1 cellular context compared by ENCODE assay signal in the genomic region with DNA sequence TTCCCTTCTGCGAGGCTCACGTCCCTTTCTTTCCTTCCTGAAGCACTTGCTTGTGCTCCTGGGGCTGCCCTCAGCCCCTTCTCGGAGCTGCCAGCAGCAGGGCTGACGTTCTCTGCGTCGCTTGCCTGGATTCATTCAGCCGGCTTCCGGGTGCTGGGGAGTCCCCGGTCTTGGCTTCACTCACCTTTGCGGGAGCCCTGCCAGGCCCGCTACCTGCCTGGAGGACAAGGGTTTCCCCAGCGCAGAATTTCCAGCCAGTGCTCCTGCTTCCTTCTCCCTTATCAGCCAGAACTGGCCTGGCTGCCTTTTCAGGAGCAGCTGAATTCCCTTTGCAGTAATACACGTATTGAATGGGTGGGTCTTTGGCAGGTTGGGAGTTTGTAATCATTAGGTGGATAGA.
TF ChIP-seq lines count a peak whose summit lies in the region.

No MANE protein-coding gene starts in this region.

TF ChIP-seq in GM23338, 12 proteins besides CTCF, POLR2A, EP300 and RAD21 (continued from another document):
- TF ChIP-seq, protein P1, sequence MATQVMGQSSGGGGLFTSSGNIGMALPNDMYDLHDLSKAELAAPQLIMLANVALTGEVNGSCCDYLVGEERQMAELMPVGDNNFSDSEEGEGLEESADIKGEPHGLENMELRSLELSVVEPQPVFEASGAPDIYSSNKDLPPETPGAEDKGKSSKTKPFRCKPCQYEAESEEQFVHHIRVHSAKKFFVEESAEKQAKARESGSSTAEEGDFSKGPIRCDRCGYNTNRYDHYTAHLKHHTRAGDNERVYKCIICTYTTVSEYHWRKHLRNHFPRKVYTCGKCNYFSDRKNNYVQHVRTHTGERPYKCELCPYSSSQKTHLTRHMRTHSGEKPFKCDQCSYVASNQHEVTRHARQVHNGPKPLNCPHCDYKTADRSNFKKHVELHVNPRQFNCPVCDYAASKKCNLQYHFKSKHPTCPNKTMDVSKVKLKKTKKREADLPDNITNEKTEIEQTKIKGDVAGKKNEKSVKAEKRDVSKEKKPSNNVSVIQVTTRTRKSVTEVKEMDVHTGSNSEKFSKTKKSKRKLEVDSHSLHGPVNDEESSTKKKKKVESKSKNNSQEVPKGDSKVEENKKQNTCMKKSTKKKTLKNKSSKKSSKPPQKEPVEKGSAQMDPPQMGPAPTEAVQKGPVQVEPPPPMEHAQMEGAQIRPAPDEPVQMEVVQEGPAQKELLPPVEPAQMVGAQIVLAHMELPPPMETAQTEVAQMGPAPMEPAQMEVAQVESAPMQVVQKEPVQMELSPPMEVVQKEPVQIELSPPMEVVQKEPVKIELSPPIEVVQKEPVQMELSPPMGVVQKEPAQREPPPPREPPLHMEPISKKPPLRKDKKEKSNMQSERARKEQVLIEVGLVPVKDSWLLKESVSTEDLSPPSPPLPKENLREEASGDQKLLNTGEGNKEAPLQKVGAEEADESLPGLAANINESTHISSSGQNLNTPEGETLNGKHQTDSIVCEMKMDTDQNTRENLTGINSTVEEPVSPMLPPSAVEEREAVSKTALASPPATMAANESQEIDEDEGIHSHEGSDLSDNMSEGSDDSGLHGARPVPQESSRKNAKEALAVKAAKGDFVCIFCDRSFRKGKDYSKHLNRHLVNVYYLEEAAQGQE (IDR thresholded peaks at IDR 0.05; ENCODE audit: unreplicated experiment): no peak
TF ChIP-seq in GM23338: peak in this region for 0.
